ENCODE assay signal across 1 cellular context in the genomic region with DNA sequence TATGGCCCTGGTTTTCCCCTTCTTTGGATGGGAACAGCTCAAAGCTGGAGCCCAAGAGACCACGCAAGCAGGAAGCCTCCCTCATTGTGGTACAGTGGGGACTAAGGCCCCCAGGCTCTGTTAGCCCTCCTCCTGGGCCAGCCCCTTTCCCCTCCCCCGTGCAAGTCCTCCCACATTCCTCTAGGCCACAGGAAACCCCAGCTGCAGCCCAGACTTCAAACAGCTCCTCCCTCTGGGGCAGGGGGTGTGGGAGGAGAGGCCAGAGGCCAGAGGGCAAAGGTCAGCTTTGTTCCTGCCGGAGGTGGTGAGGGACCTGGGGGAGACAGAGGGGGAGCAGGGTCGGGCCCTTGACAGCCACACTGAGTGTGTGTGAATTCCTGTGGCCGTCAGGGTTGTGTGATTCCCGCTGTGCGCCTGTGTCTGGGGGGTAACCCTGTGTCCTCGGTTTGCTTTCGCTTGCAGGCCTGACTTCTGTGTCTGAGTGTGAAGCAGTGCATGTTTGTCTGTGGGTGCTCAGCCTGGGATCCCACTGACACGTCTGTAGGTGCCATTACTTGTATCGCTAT.
TF ChIP-seq lines count a peak whose summit lies in the region.

No MANE protein-coding gene starts in this region.

TF ChIP-seq in HepG2, 621 proteins besides CTCF, POLR2A, EP300 and RAD21 (continued from another document and continues in another):
- TF ChIP-seq DMAP1 (CRISPR knock-in tag; IDR thresholded peaks at IDR 0.05) (peak; percentile 72; the same call in 1 of the 2 replicates), SP140L (CRISPR knock-in tag; IDR thresholded peaks at IDR 0.05; ENCODE audit: borderline replicate concordance) (no peak), ZNF253 (CRISPR knock-in tag; IDR thresholded peaks at IDR 0.05; ENCODE audit: borderline replicate concordance) (no peak), RORA (CRISPR knock-in tag; IDR thresholded peaks at IDR 0.05) (no peak), ZNF432 (CRISPR knock-in tag; IDR thresholded peaks at IDR 0.05; ENCODE audit: borderline replicate concordance) (no peak), ZNF891 (CRISPR knock-in tag; IDR thresholded peaks at IDR 0.05) (no peak), MAFK (conservative IDR thresholded peaks at IDR 0.05 in 1 of 2, IDR thresholded peaks at IDR 0.05 in 1 of 2; ENCODE audit: low read length in 2 of 2) (no peak), ZNF333 (CRISPR knock-in tag; IDR thresholded peaks at IDR 0.05; ENCODE audit: borderline replicate concordance) (no peak; the same call in 1 of the 2 replicates), ZNF766 (CRISPR knock-in tag; IDR thresholded peaks at IDR 0.05; ENCODE audit: borderline replicate concordance) (peak; percentile 90; the same call in 1 of the 2 replicates), ZNF660 (CRISPR knock-in tag; IDR thresholded peaks at IDR 0.05; ENCODE audit: borderline replicate concordance, low read depth) (no peak), ZHX1 (CRISPR knock-in tag; IDR thresholded peaks at IDR 0.05; ENCODE audit: low read depth) (peak; percentile 69; the same call in 1 of the 2 replicates), POLR2AphosphoS2 (IDR thresholded peaks at IDR 0.05; ENCODE audit: low read depth, low read length) (no peak), MXD3 (CRISPR knock-in tag; IDR thresholded peaks at IDR 0.05) (no peak), ATF1 (CRISPR knock-in tag; IDR thresholded peaks at IDR 0.05) (no peak), MZF1 (CRISPR knock-in tag; IDR thresholded peaks at IDR 0.05; ENCODE audit: borderline replicate concordance) (no peak), KLF12 (CRISPR knock-in tag; IDR thresholded peaks at IDR 0.05; ENCODE audit: borderline replicate concordance) (peak; percentile 92; the same call in 1 of the 2 replicates), GPBP1L1 (CRISPR knock-in tag; IDR thresholded peaks at IDR 0.05) (no peak), ZNF451 (CRISPR knock-in tag; IDR thresholded peaks at IDR 0.05) (no peak; the same call in 1 of the 2 replicates), ISX (CRISPR knock-in tag; conservative IDR thresholded peaks at IDR 0.05) (no peak), ZNF598 (CRISPR knock-in tag; IDR thresholded peaks at IDR 0.05; ENCODE audit: borderline replicate concordance) (peak; percentile 48; the same call in 1 of the 2 replicates), HDAC6 (IDR thresholded peaks at IDR 0.05; ENCODE audit: low read depth, low read length) (no peak), ZNF138 (CRISPR knock-in tag; IDR thresholded peaks at IDR 0.05; ENCODE audit: low read depth) (no peak), ZNF576 (CRISPR knock-in tag; IDR thresholded peaks at IDR 0.05) (no peak), FLYWCH1 (CRISPR knock-in tag; IDR thresholded peaks at IDR 0.05) (no peak), TEAD3 (CRISPR knock-in tag; optimal IDR thresholded peaks at IDR 0.05; ENCODE audit: borderline replicate concordance) (peak; percentile 96), HNF4G (IDR thresholded peaks at IDR 0.05; ENCODE audit: borderline replicate concordance, low read depth, low read length) (peak; percentile 93), HNF4G (CRISPR knock-in tag; IDR thresholded peaks at IDR 0.05; ENCODE audit: borderline replicate concordance, low read depth) (peak; percentile 95), GMEB1 (CRISPR knock-in tag; IDR thresholded peaks at IDR 0.05; ENCODE audit: borderline replicate concordance) (peak; percentile 52; the same call in 1 of the 2 replicates), ZNF33B (CRISPR knock-in tag; IDR thresholded peaks at IDR 0.05) (0 out of 2 replicates have a peak, but pooled peaks have one; percentile 70), ZNF17 (CRISPR knock-in tag; IDR thresholded peaks at IDR 0.05) (no peak), SIN3A (IDR thresholded peaks at IDR 0.05; ENCODE audit: borderline replicate concordance, low read depth, low read length) (no peak; the same call in 1 of the 2 replicates), ZFP62 (CRISPR knock-in tag; IDR thresholded peaks at IDR 0.05) (no peak), ZNF883 (CRISPR knock-in tag; IDR thresholded peaks at IDR 0.05; ENCODE audit: not compliant biosample characterization) (peak; percentile 67), ZNF788 (CRISPR knock-in tag; IDR thresholded peaks at IDR 0.05; ENCODE audit: borderline replicate concordance) (peak; percentile 88; the same call in 1 of the 2 replicates), SNAI1 (CRISPR knock-in tag; IDR thresholded peaks at IDR 0.05; ENCODE audit: borderline replicate concordance) (0 out of 2 replicates have a peak, but pooled peaks have one; percentile 54), ZNF562 (CRISPR knock-in tag; IDR thresholded peaks at IDR 0.05; ENCODE audit: borderline replicate concordance) (no peak), ZSCAN30 (CRISPR knock-in tag; IDR thresholded peaks at IDR 0.05) (no peak), NFIB (CRISPR knock-in tag; IDR thresholded peaks at IDR 0.05; ENCODE audit: borderline replicate concordance) (no peak), RXRA (CRISPR knock-in tag; IDR thresholded peaks at IDR 0.05) (peak; percentile 97), ZNF629 (CRISPR knock-in tag; conservative IDR thresholded peaks at IDR 0.05) (peak; percentile 27; the same call in 1 of the 2 replicates), ZBTB21 (CRISPR knock-in tag; IDR thresholded peaks at IDR 0.05) (no peak), ZNF121 (CRISPR knock-in tag; IDR thresholded peaks at IDR 0.05) (no peak), THAP8 (CRISPR knock-in tag; IDR thresholded peaks at IDR 0.05; ENCODE audit: borderline replicate concordance) (no peak), ZNF879 (CRISPR knock-in tag; IDR thresholded peaks at IDR 0.05) (no peak), MTA1 (CRISPR knock-in tag; IDR thresholded peaks at IDR 0.05; ENCODE audit: borderline replicate concordance) (peak; percentile 99), ZNF263 (CRISPR knock-in tag; IDR thresholded peaks at IDR 0.05) (peak; percentile 98), THAP11 (CRISPR knock-in tag; IDR thresholded peaks at IDR 0.05) (peak; percentile 90), RFX5 (IDR thresholded peaks at IDR 0.05; ENCODE audit: low read depth, low read length) (no peak), ZBTB25 (CRISPR knock-in tag; IDR thresholded peaks at IDR 0.05) (peak; percentile 42)
- TF ChIP-seq, protein P1, sequence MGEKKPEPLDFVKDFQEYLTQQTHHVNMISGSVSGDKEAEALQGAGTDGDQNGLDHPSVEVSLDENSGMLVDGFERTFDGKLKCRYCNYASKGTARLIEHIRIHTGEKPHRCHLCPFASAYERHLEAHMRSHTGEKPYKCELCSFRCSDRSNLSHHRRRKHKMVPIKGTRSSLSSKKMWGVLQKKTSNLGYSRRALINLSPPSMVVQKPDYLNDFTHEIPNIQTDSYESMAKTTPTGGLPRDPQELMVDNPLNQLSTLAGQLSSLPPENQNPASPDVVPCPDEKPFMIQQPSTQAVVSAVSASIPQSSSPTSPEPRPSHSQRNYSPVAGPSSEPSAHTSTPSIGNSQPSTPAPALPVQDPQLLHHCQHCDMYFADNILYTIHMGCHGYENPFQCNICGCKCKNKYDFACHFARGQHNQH (CRISPR knock-in tag; IDR thresholded peaks at IDR 0.05), result peak; percentile 97
- TF ChIP-seq, protein P2, sequence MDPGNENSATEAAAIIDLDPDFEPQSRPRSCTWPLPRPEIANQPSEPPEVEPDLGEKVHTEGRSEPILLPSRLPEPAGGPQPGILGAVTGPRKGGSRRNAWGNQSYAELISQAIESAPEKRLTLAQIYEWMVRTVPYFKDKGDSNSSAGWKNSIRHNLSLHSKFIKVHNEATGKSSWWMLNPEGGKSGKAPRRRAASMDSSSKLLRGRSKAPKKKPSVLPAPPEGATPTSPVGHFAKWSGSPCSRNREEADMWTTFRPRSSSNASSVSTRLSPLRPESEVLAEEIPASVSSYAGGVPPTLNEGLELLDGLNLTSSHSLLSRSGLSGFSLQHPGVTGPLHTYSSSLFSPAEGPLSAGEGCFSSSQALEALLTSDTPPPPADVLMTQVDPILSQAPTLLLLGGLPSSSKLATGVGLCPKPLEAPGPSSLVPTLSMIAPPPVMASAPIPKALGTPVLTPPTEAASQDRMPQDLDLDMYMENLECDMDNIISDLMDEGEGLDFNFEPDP (CRISPR knock-in tag; conservative IDR thresholded peaks at IDR 0.05), result no peak
- TF ChIP-seq, protein P3, sequence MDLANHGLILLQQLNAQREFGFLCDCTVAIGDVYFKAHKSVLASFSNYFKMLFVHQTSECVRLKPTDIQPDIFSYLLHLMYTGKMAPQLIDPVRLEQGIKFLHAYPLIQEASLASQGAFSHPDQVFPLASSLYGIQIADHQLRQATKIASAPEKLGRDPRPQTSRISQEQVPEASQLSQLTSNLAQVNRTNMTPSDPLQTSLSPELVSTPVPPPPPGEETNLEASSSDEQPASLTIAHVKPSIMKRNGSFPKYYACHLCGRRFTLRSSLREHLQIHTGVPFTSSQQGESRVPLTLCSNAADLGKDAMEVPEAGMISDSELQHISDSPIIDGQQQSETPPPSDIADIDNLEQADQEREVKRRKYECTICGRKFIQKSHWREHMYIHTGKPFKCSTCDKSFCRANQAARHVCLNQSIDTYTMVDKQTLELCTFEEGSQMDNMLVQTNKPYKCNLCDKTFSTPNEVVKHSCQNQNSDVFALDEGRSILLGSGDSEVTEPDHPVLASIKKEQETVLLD (CRISPR knock-in tag; IDR thresholded peaks at IDR 0.05; ENCODE audit: low read depth), result no peak
- TF ChIP-seq, protein P4, sequence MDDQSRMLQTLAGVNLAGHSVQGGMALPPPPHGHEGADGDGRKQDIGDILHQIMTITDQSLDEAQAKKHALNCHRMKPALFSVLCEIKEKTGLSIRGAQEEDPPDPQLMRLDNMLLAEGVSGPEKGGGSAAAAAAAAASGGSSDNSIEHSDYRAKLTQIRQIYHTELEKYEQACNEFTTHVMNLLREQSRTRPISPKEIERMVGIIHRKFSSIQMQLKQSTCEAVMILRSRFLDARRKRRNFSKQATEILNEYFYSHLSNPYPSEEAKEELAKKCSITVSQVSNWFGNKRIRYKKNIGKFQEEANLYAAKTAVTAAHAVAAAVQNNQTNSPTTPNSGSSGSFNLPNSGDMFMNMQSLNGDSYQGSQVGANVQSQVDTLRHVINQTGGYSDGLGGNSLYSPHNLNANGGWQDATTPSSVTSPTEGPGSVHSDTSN (CRISPR knock-in tag; IDR thresholded peaks at IDR 0.05; ENCODE audit: borderline replicate concordance), result no peak
